26 cellular contexts compared by ENCODE assay signal in genomic region chr7:155593455-155594162, GRCh38. TPM values are rescaled to one million over a fixed set of nuclear protein-coding genes. Genes with fewer than 3 reads are reported as not detected.
DNase-seq lines count a peak whose midpoint lies in the region; ATAC-seq and TF ChIP-seq lines count a peak whose summit lies in the region.
"Had no signal": no experiment of that assay in that cellular context is flagged by ENCODE, and none has a peak within 500 bp of the region (broad histone marks: within the 10 kb centered on the region; RNA-seq: fewer than 3 reads in every experiment).

No MANE protein-coding gene starts in this region.

- no peaks in the 10 kb centered on the region for H3K36me3 Mint-ChIP-seq in activated T-cell treated with anti-CD3 and anti-CD28 coated beads, Interleukin-2, amount 50 U/mL, for 24 hours (ENCODE audit: low read depth)
- H3K36me3 Mint-ChIP-seq: activated naive CD4-positive, alpha-beta T cell treated with anti-CD3 and anti-CD28 coated beads, Interleukin-2, amount 10 ng/mL, durations not matched to agents 7 days and 5 days had no signal

- H3K4me1 Mint-ChIP-seq in activated T-cell treated with anti-CD3 and anti-CD28 coated beads, Interleukin-2, amount 50 U/mL, for 24 hours (ENCODE audit: low read depth), result peaks cover 11% of the 10 kb centered on the region

- TF ChIP-seq CTCF in liver (IDR thresholded peaks at IDR 0.05; ENCODE audit: low read depth, low read length, missing input control), result no peak

- H3K27me3 ChIP-seq in liver (ENCODE audit: control insufficient read depth in 4 of 4, insufficient read depth in 4 of 4, low read length in 3 of 4), result no peaks in the 10 kb centered on the region
- H3K27me3 ChIP-seq: ascending aorta, BE2C, transverse colon had no signal

- peaks cover 36% of the 10 kb centered on the region for H3K27me3 Mint-ChIP-seq in activated T-cell treated with anti-CD3 and anti-CD28 coated beads, Interleukin-2, amount 50 U/mL, for 24 hours

- no peak for TF ChIP-seq RAD21 in liver (IDR thresholded peaks at IDR 0.05)

- H3K36me3 ChIP-seq in liver (ENCODE audit: control insufficient read depth in 4 of 4, insufficient read depth in 3 of 4, low read depth in 1 of 4, low read length in 3 of 4), result no peaks in the 10 kb centered on the region
- H3K36me3 ChIP-seq: ascending aorta, BE2C, transverse colon had no signal

- no peak overlapping the region for H3K9ac ChIP-seq in liver (ENCODE audit: low read depth in 1 of 2, low read length in 2 of 2)
- H3K9ac ChIP-seq: parathyroid adenoma had no signal

- TF ChIP-seq POLR2A in erythroblast (IDR thresholded peaks at IDR 0.05; ENCODE audit: low read length), result no peak

- WGBS in liver, result 78% methylated on average over 15 of the region's 15 CpGs

- no peak overlapping the region for H3K27ac Mint-ChIP-seq in activated T-cell treated with anti-CD3 and anti-CD28 coated beads, Interleukin-2, amount 50 U/mL, for 24 hours
- H3K27ac Mint-ChIP-seq: activated CD8-positive, alpha-beta T cell treated with anti-CD3 and anti-CD28 coated beads for 36 hours; activated naive CD4-positive, alpha-beta T cell treated with anti-CD3 and anti-CD28 coated beads, Interleukin-2, amount 10 ng/mL, durations not matched to agents 7 days and 5 days; effector memory CD8-positive, alpha-beta T cell had no signal

- no peaks in the 10 kb centered on the region for H3K9me3 ChIP-seq in liver (ENCODE audit: control insufficient read depth in 4 of 4, low read length in 3 of 4)
- H3K9me3 ChIP-seq: ascending aorta, BE2C, transverse colon had no signal

- no peak for ATAC-seq in HG03457 (IDR thresholded peaks at IDR 0.05; ENCODE audit: unreplicated experiment)
- ATAC-seq in GM18498 (IDR thresholded peaks at IDR 0.05; ENCODE audit: unreplicated experiment), result no peak
- ATAC-seq: activated CD8-positive, alpha-beta T cell treated with anti-CD3 and anti-CD28 coated beads for 36 hours; effector memory CD8-positive, alpha-beta T cell; left ventricle myocardium superior; stimulated activated naive CD8-positive, alpha-beta T cell treated with anti-CD3 and anti-CD28 coated beads, Interleukin-15, Interleukin-2, amounts not matched to agents 100 U/mL and 50 U/mL, for 24 hours had no signal

- H3K9me3 Mint-ChIP-seq in activated T-cell treated with anti-CD3 and anti-CD28 coated beads, Interleukin-2, amount 50 U/mL, for 24 hours, result no peaks in the 10 kb centered on the region
- H3K9me3 Mint-ChIP-seq: activated CD8-positive, alpha-beta T cell treated with anti-CD3 and anti-CD28 coated beads for 36 hours; activated naive CD4-positive, alpha-beta T cell treated with anti-CD3 and anti-CD28 coated beads, Interleukin-2, amount 10 ng/mL, durations not matched to agents 7 days and 5 days; effector memory CD8-positive, alpha-beta T cell had no signal

- H3K4me1 ChIP-seq in liver (ENCODE audit: control insufficient read depth in 4 of 4, insufficient read depth in 4 of 4, low read length in 3 of 4), result peaks cover 12 to 15% (median 13%) of the 10 kb centered on the region in 4 donors
- H3K4me1 ChIP-seq: ascending aorta, parathyroid adenoma had no signal

- H3K4me3 Mint-ChIP-seq in activated T-cell treated with anti-CD3 and anti-CD28 coated beads, Interleukin-2, amount 50 U/mL, for 24 hours, result no peak overlapping the region
- H3K4me3 Mint-ChIP-seq: activated CD8-positive, alpha-beta T cell treated with anti-CD3 and anti-CD28 coated beads for 36 hours; activated naive CD4-positive, alpha-beta T cell treated with anti-CD3 and anti-CD28 coated beads, Interleukin-2, amount 10 ng/mL, durations not matched to agents 7 days and 5 days; effector memory CD8-positive, alpha-beta T cell had no signal

- DNase-seq in activated T-cell treated with anti-CD3 and anti-CD28 coated beads, Interleukin-2, amount 50 U/mL, for 24 hours, result peak; percentile 2
- DNase-seq in activated T-cell treated with anti-CD3 and anti-CD28 coated beads for 4 hours, result no peak
- peak; percentile 14 for DNase-seq in SIG-M5 (lab: John Stamatoyannopoulos, UW)
- peak; percentile 30 for DNase-seq in ureter (ENCODE audit: low spot score)
- DNase-seq in erythroblast (lab: John Stamatoyannopoulos, UW), result no peak
- DNase-seq: activated CD8-positive, alpha-beta T cell treated with anti-CD3 and anti-CD28 coated beads for 36 hours; activated naive CD4-positive, alpha-beta T cell treated with anti-CD3 and anti-CD28 coated beads, Interleukin-2, amount 10 ng/mL, durations not matched to agents 7 days and 5 days; activated T-cell treated with anti-CD3 and anti-CD28 coated beads, Interleukin-2, amount 50 U/mL, for 48 hours; BE2C; effector memory CD8-positive, alpha-beta T cell; KBM-7; left ventricle myocardium superior; NCI-H1105 treated with DMSO at 0.1 percent for 48 hours; NCI-H2081 treated with DMSO at 0.1 percent for 48 hours; NCI-H510A treated with DMSO at 0.1 percent for 48 hours; SHP77 treated with DMSO at 0.1 percent for 48 hours; stimulated activated naive CD8-positive, alpha-beta T cell treated with anti-CD3 and anti-CD28 coated beads, Interleukin-15, Interleukin-2, amounts not matched to agents 100 U/mL and 50 U/mL, for 24 hours; T-helper 2 cell; transverse colon had no signal

- H3K4me3 ChIP-seq in liver (ENCODE audit: low read depth in 1 of 3, low read length in 3 of 3), result no peak overlapping the region
- H3K4me3 ChIP-seq: ascending aorta, transverse colon had no signal

- H3K27ac ChIP-seq in liver (ENCODE audit: low read depth in 1 of 2, low read length in 2 of 2), result peak overlapping the region; percentile 19 to 31
- H3K27ac ChIP-seq: 22Rv1, ascending aorta, parathyroid adenoma, transverse colon had no signal

TF ChIP-seq in liver, 16 proteins besides CTCF, POLR2A, EP300 and RAD21:
- TF ChIP-seq ZBTB33 (IDR thresholded peaks at IDR 0.05) (no peak), JUND (IDR thresholded peaks at IDR 0.05) (no peak), YY1 (IDR thresholded peaks at IDR 0.05) (no peak), MAX (IDR thresholded peaks at IDR 0.05) (no peak), ATF3 (IDR thresholded peaks at IDR 0.05) (no peak), RXRA (IDR thresholded peaks at IDR 0.05) (no peak), EGR1 (IDR thresholded peaks at IDR 0.05; ENCODE audit: low read depth in 2 of 2) (no peak)

RNA-seq across cellular contexts. Expression of gene CNPY1, which starts 47.2 kb away (rescaled TPM):
- total RNA-seq in liver (not detected), ureter (not detected)
- polyA plus RNA-seq in liver, result not detected
- total RNA-seq: activated CD8-positive, alpha-beta T cell treated with anti-CD3 and anti-CD28 coated beads for 36 hours; ascending aorta; fibroblast of lung; left ventricle myocardium superior; transverse colon had no signal
- polyA plus RNA-seq: fibroblast of lung had no signal

RNA-seq across cellular contexts. Expression of gene RBM33, which starts 50.9 kb away (rescaled TPM):
- total RNA-seq in liver (10 to 100 TPM; 23.4 to 48.9 TPM), ureter (70.8 TPM)
- polyA plus RNA-seq in liver, result 10 to 100 TPM in 1 of 2 donors, 1 to 10 TPM in 1; 7.8 to 32.9 TPM

Comparison
In these comparisons a context has a peak if more than half of its experiments do, and no peak if none do; other contexts are left out.
1. DNase-seq: peak in activated T-cell treated with anti-CD3 and anti-CD28 coated beads, Interleukin-2, amount 50 U/mL, for 24 hours (single experiment), SIG-M5 (single experiment) and ureter (single experiment); none in activated T-cell treated with anti-CD3 and anti-CD28 coated beads for 4 hours (single experiment) and erythroblast (0 of 2).